ENCODE assay signal across 1 cellular context in genomic region chr5:32583582-32584232, GRCh38.
TF ChIP-seq lines count a peak whose summit lies in the region.

No MANE protein-coding gene starts in this region.

TF ChIP-seq in SK-N-SH, 30 proteins besides CTCF, POLR2A, EP300 and RAD21 (continued from another document):
- no peak for TF ChIP-seq REST (IDR thresholded peaks at IDR 0.05; ENCODE audit: low read depth, low read length)
- TF ChIP-seq FOXJ3 (CRISPR knock-in tag; IDR thresholded peaks at IDR 0.05) = no peak
- TF ChIP-seq, protein P1, sequence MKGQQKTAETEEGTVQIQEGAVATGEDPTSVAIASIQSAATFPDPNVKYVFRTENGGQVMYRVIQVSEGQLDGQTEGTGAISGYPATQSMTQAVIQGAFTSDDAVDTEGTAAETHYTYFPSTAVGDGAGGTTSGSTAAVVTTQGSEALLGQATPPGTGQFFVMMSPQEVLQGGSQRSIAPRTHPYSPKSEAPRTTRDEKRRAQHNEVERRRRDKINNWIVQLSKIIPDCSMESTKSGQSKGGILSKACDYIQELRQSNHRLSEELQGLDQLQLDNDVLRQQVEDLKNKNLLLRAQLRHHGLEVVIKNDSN (IDR thresholded peaks at IDR 0.05; ENCODE audit: borderline replicate concordance, low read depth) = no peak
- no peak for TF ChIP-seq RFX5 (IDR thresholded peaks at IDR 0.05; ENCODE audit: low read length)
- no peak for TF ChIP-seq ZBTB33 (IDR thresholded peaks at IDR 0.05; ENCODE audit: borderline replicate concordance, low read depth)
- TF ChIP-seq NRF1 (IDR thresholded peaks at IDR 0.05; ENCODE audit: low read depth, low read length) = no peak
